ENCODE assay signal across 1 cellular context in genomic region chr19:47483800-47484690, GRCh38.
TF ChIP-seq lines count a peak whose summit lies in the region.

TSS of gene KPTN (minus strand) at chr19:47484219. CDS start at chr19:47484160, 59 bp downstream.

TF ChIP-seq in HepG2, 621 proteins besides CTCF, POLR2A, EP300 and RAD21 (continued from another document and continues in another):
- TF ChIP-seq RNF219 (CRISPR knock-in tag; IDR thresholded peaks at IDR 0.05): no peak
- no peak for TF ChIP-seq ZNF703 (CRISPR knock-in tag; IDR thresholded peaks at IDR 0.05; ENCODE audit: borderline replicate concordance)
- TF ChIP-seq ZNF605 (CRISPR knock-in tag; IDR thresholded peaks at IDR 0.05): peak; percentile 80; the same call in 1 of the 2 replicates
- TF ChIP-seq ZSCAN21 (CRISPR knock-in tag; IDR thresholded peaks at IDR 0.05; ENCODE audit: borderline replicate concordance): no peak
- no peak for TF ChIP-seq TCF7L2 (IDR thresholded peaks at IDR 0.05; ENCODE audit: low read depth, low read length)
- TF ChIP-seq ZNF790 (CRISPR knock-in tag; IDR thresholded peaks at IDR 0.05; ENCODE audit: borderline replicate concordance): no peak
- peak; percentile 65 for TF ChIP-seq AGO1 (IDR thresholded peaks at IDR 0.05; ENCODE audit: low read depth, low read length, poor library complexity, severe bottlenecking)
- no peak for TF ChIP-seq ZFYVE20 (CRISPR knock-in tag; IDR thresholded peaks at IDR 0.05; ENCODE audit: borderline replicate concordance, low read depth)
- peak; percentile 95 for TF ChIP-seq KDM2A (CRISPR knock-in tag; IDR thresholded peaks at IDR 0.05; ENCODE audit: borderline replicate concordance, low read depth)
- no peak for TF ChIP-seq SOX13 (IDR thresholded peaks at IDR 0.05)
- no peak for TF ChIP-seq SOX13 (CRISPR knock-in tag; conservative IDR thresholded peaks at IDR 0.05 in 1 of 2, IDR thresholded peaks at IDR 0.05 in 1 of 2)
- no peak for TF ChIP-seq ZNF292 (CRISPR knock-in tag; IDR thresholded peaks at IDR 0.05; ENCODE audit: borderline replicate concordance, low read depth)
- peak; percentile 81 for TF ChIP-seq HNRNPK (IDR thresholded peaks at IDR 0.05; ENCODE audit: low read depth, low read length, poor library complexity, severe bottlenecking)
- no peak for TF ChIP-seq SKI (IDR thresholded peaks at IDR 0.05; ENCODE audit: partially characterized antibody)
- peak; percentile 81 for TF ChIP-seq ARID4A (CRISPR knock-in tag; IDR thresholded peaks at IDR 0.05; ENCODE audit: borderline replicate concordance)
- TF ChIP-seq LRRFIP1 (CRISPR knock-in tag; conservative IDR thresholded peaks at IDR 0.05): no peak
- no peak for TF ChIP-seq HDAC6 (IDR thresholded peaks at IDR 0.05; ENCODE audit: low read depth, low read length)
- 0 out of 2 replicates have a peak, but pooled peaks have one; percentile 46 for TF ChIP-seq ZBTB20 (CRISPR knock-in tag; IDR thresholded peaks at IDR 0.05; ENCODE audit: borderline replicate concordance, low read depth)
- 0 out of 2 replicates have a peak, but pooled peaks have one; percentile 34 for TF ChIP-seq ZC3H13 (CRISPR knock-in tag; IDR thresholded peaks at IDR 0.05)
- peak; percentile 16; the same call in 1 of the 2 replicates for TF ChIP-seq ZNF747 (CRISPR knock-in tag; IDR thresholded peaks at IDR 0.05; ENCODE audit: borderline replicate concordance)
- peak; percentile 65; the same call in 1 of the 2 replicates for TF ChIP-seq KDM5B (CRISPR knock-in tag; IDR thresholded peaks at IDR 0.05; ENCODE audit: borderline replicate concordance)
- TF ChIP-seq RFX5 (IDR thresholded peaks at IDR 0.05; ENCODE audit: low read depth, low read length): 0 out of 2 replicates have a peak, but pooled peaks have one; percentile 17
- TF ChIP-seq GPN1 (CRISPR knock-in tag; IDR thresholded peaks at IDR 0.05; ENCODE audit: borderline replicate concordance): no peak
- no peak; the same call in 1 of the 2 replicates for TF ChIP-seq NCOA2 (CRISPR knock-in tag; IDR thresholded peaks at IDR 0.05)
- peak; percentile 99 for TF ChIP-seq HOXA3 (CRISPR knock-in tag; IDR thresholded peaks at IDR 0.05)
- TF ChIP-seq RCOR2 (CRISPR knock-in tag; IDR thresholded peaks at IDR 0.05): no peak
- 0 out of 2 replicates have a peak, but pooled peaks have one; percentile 41 for TF ChIP-seq THRA (CRISPR knock-in tag; IDR thresholded peaks at IDR 0.05; ENCODE audit: borderline replicate concordance)
- peak; percentile 92 for TF ChIP-seq KAT8 (CRISPR knock-in tag; IDR thresholded peaks at IDR 0.05)
- TF ChIP-seq NR2F6 (IDR thresholded peaks at IDR 0.05): no peak
- TF ChIP-seq NR2F6 (CRISPR knock-in tag; IDR thresholded peaks at IDR 0.05): peak; percentile 40; the same call in 1 of the 2 replicates
- TF ChIP-seq HOXD1 (CRISPR knock-in tag; IDR thresholded peaks at IDR 0.05): no peak; the same call in 1 of the 2 replicates
- no peak for TF ChIP-seq SCMH1 (CRISPR knock-in tag; IDR thresholded peaks at IDR 0.05; ENCODE audit: borderline replicate concordance)
- no peak for TF ChIP-seq MAFF (IDR thresholded peaks at IDR 0.05; ENCODE audit: low read depth, low read length)
- no peak; the same call in 1 of the 2 replicates for TF ChIP-seq SRY (CRISPR knock-in tag; IDR thresholded peaks at IDR 0.05)
- TF ChIP-seq GPBP1L1 (CRISPR knock-in tag; IDR thresholded peaks at IDR 0.05): no peak
- TF ChIP-seq ZNF788 (CRISPR knock-in tag; IDR thresholded peaks at IDR 0.05; ENCODE audit: borderline replicate concordance): 0 out of 2 replicates have a peak, but pooled peaks have one; percentile 78
- TF ChIP-seq RARA (CRISPR knock-in tag; IDR thresholded peaks at IDR 0.05): 0 out of 2 replicates have a peak, but pooled peaks have one; percentile 3
- TF ChIP-seq HNF4G (IDR thresholded peaks at IDR 0.05; ENCODE audit: borderline replicate concordance, low read depth, low read length): no peak
- no peak for TF ChIP-seq HNF4G (CRISPR knock-in tag; IDR thresholded peaks at IDR 0.05; ENCODE audit: borderline replicate concordance, low read depth)
- TF ChIP-seq ATF1 (CRISPR knock-in tag; IDR thresholded peaks at IDR 0.05): peak; percentile 100
- TF ChIP-seq LBX2 (CRISPR knock-in tag; IDR thresholded peaks at IDR 0.05; ENCODE audit: borderline replicate concordance): no peak
- no peak; the same call in 1 of the 2 replicates for TF ChIP-seq AHDC1 (CRISPR knock-in tag; IDR thresholded peaks at IDR 0.05; ENCODE audit: borderline replicate concordance)
- TF ChIP-seq ATF3 (CRISPR knock-in tag; IDR thresholded peaks at IDR 0.05): 0 out of 2 replicates have a peak, but pooled peaks have one; percentile 19
